1 cellular context compared by ENCODE assay signal in the genomic region with DNA sequence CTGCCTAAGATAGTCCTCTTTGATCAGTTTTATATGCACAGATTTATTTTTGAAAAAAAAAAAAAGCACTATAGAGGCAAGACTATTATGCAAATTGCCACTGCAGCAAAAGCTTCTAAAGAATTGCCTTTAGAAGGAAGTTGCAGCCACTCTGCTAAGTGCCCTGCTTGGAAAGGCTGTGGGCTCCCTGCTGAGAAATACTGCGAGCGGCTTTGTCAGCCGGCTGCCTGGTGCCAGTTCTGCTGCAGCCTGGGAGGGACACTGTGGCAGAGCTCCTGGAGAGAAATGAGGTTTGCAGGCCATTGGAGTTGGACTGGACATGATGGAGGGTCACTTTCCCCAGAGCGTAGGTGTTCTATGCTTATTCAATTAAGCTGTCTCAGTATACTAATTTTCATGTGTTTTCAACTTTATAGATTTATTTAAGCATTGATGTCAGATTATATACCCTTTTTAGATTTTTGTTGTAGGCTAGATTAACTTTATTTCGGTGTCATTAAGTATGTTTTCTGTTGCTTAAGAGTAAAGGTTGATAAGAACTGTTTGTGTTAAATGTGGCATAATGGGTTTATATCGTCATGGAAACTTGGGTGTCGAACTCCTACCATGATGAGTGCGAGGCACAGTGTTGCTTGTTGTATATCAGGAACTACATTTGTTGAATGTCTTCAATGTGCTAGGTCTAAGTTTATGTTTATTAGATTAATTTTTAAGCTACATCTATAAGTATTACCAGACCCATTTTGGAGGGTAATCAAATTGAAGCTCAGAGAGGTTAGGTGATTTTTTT.
TF ChIP-seq lines count a peak whose summit lies in the region.

No MANE protein-coding gene starts in this region.

TF ChIP-seq in SK-N-SH treated with all-trans-retinoic acid at 6 μM for 48 hours, 23 proteins besides CTCF, POLR2A, EP300 and RAD21 (continued from another document):
- no peak for TF ChIP-seq TSHZ2 (CRISPR knock-in tag; IDR thresholded peaks at IDR 0.05)
- no peak for TF ChIP-seq ZNF8 (CRISPR knock-in tag; IDR thresholded peaks at IDR 0.05)
